In genomic region chr11:59785818-59786217, GRCh38 we compare ENCODE assay signal across 1 cellular context.
TF ChIP-seq lines count a peak whose summit lies in the region.

No MANE protein-coding gene starts in this region.

TF ChIP-seq in endothelial cell of umbilical vein, 7 proteins besides CTCF, POLR2A, EP300 and RAD21:
- TF ChIP-seq POLR2AphosphoS5 (IDR thresholded peaks at IDR 0.05; ENCODE audit: insufficient read depth, low read depth, low read length) (no peak), GATA2 (IDR thresholded peaks at IDR 0.05; ENCODE audit: insufficient read depth, insufficient read length, low read depth, low read length) (no peak), JUN (IDR thresholded peaks at IDR 0.05; ENCODE audit: borderline replicate concordance, insufficient read depth, insufficient read length, low read depth) (no peak), MYC (IDR thresholded peaks at IDR 0.05; ENCODE audit: low read depth, low read length) (no peak), MAX (IDR thresholded peaks at IDR 0.05; ENCODE audit: insufficient read depth, insufficient read length) (no peak), FOS (IDR thresholded peaks at IDR 0.05; ENCODE audit: borderline replicate concordance, insufficient read depth, low read length) (no peak), EZH2 (IDR thresholded peaks at IDR 0.05; ENCODE audit: borderline replicate concordance, low read depth, low read length, severe bottlenecking) (no peak)
